ENCODE assay signal across 1 cellular context in the genomic region with DNA sequence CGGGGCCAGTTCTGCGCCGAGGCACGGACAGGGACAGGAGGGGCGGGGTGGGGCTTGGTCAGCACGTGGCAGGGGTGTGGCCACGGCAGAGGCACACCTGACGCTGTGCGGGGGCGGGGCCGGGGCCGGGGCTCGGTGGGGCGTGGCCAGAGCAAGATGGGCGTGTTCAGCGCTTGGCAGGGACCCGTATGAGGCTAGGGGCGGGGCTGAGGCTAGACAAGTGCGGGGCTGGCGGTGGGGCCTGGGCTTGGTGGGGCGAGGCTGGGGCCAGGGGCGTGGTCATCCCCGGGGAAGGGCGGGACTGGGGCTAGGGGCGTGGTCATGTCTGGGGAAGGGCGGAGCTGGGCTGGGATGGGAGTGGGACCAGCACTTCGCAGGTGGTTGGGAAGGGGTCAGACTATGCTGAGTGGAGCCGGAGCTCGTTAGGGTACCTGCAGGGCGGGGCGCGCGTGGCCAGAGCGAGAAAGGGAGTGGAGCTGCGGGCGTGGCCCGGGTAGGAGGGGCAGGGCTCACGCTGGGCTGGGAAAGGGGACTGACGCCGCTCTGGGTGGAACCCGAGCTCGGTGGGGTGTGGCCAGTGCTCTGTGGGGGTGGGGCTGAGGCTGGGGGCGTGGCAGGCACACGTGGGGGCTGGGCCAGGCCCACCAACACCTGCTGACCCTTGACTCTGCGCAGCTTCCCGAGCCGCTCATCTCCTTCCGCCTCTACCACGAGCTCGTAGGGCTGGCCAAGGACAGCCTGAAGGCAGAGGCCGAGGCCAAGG.
TF ChIP-seq lines count a peak whose summit lies in the region.

No MANE protein-coding gene starts in this region.

TF ChIP-seq in K562, 482 proteins besides CTCF, POLR2A, EP300 and RAD21 (continues in another document):
- TF ChIP-seq FOXK2 (conservative IDR thresholded peaks at IDR 0.05 in 1 of 2, IDR thresholded peaks at IDR 0.05 in 1 of 2; ENCODE audit: low read depth in 2 of 2): peak in 1 of 2 experiments; percentile 19; a peak in 1 of 4 replicates
- no peak for TF ChIP-seq XRCC3 (IDR thresholded peaks at IDR 0.05)
- no peak for TF ChIP-seq FUS (optimal IDR thresholded peaks at IDR 0.05; ENCODE audit: low read depth, low read length)
- TF ChIP-seq, protein P1, sequence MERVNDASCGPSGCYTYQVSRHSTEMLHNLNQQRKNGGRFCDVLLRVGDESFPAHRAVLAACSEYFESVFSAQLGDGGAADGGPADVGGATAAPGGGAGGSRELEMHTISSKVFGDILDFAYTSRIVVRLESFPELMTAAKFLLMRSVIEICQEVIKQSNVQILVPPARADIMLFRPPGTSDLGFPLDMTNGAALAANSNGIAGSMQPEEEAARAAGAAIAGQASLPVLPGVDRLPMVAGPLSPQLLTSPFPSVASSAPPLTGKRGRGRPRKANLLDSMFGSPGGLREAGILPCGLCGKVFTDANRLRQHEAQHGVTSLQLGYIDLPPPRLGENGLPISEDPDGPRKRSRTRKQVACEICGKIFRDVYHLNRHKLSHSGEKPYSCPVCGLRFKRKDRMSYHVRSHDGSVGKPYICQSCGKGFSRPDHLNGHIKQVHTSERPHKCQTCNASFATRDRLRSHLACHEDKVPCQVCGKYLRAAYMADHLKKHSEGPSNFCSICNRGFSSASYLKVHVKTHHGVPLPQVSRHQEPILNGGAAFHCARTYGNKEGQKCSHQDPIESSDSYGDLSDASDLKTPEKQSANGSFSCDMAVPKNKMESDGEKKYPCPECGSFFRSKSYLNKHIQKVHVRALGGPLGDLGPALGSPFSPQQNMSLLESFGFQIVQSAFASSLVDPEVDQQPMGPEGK (CRISPR knock-in tag; IDR thresholded peaks at IDR 0.05; ENCODE audit: borderline replicate concordance): no peak
- TF ChIP-seq ZBTB7A (IDR thresholded peaks at IDR 0.05; ENCODE audit: borderline replicate concordance, control insufficient read depth, low read depth, low read length): peak; percentile 53; the same call in 1 of the 2 replicates
- TF ChIP-seq, protein P2, sequence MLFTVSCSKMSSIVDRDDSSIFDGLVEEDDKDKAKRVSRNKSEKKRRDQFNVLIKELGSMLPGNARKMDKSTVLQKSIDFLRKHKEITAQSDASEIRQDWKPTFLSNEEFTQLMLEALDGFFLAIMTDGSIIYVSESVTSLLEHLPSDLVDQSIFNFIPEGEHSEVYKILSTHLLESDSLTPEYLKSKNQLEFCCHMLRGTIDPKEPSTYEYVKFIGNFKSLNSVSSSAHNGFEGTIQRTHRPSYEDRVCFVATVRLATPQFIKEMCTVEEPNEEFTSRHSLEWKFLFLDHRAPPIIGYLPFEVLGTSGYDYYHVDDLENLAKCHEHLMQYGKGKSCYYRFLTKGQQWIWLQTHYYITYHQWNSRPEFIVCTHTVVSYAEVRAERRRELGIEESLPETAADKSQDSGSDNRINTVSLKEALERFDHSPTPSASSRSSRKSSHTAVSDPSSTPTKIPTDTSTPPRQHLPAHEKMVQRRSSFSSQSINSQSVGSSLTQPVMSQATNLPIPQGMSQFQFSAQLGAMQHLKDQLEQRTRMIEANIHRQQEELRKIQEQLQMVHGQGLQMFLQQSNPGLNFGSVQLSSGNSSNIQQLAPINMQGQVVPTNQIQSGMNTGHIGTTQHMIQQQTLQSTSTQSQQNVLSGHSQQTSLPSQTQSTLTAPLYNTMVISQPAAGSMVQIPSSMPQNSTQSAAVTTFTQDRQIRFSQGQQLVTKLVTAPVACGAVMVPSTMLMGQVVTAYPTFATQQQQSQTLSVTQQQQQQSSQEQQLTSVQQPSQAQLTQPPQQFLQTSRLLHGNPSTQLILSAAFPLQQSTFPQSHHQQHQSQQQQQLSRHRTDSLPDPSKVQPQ (CRISPR knock-in tag; IDR thresholded peaks at IDR 0.05; ENCODE audit: borderline replicate concordance): no peak
- TF ChIP-seq, protein P3, sequence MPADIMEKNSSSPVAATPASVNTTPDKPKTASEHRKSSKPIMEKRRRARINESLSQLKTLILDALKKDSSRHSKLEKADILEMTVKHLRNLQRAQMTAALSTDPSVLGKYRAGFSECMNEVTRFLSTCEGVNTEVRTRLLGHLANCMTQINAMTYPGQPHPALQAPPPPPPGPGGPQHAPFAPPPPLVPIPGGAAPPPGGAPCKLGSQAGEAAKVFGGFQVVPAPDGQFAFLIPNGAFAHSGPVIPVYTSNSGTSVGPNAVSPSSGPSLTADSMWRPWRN (IDR thresholded peaks at IDR 0.05; ENCODE audit: low read depth): 0 out of 2 replicates have a peak, but pooled peaks have one; percentile 19
- TF ChIP-seq NRF1 (conservative IDR thresholded peaks at IDR 0.05 in 1 of 2, IDR thresholded peaks at IDR 0.05 in 1 of 2): peak; percentile 58 to 66
- TF ChIP-seq, protein P4, sequence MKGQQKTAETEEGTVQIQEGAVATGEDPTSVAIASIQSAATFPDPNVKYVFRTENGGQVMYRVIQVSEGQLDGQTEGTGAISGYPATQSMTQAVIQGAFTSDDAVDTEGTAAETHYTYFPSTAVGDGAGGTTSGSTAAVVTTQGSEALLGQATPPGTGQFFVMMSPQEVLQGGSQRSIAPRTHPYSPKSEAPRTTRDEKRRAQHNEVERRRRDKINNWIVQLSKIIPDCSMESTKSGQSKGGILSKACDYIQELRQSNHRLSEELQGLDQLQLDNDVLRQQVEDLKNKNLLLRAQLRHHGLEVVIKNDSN (CRISPR knock-in tag; IDR thresholded peaks at IDR 0.05): peak; percentile 80
- TF ChIP-seq, protein P5, sequence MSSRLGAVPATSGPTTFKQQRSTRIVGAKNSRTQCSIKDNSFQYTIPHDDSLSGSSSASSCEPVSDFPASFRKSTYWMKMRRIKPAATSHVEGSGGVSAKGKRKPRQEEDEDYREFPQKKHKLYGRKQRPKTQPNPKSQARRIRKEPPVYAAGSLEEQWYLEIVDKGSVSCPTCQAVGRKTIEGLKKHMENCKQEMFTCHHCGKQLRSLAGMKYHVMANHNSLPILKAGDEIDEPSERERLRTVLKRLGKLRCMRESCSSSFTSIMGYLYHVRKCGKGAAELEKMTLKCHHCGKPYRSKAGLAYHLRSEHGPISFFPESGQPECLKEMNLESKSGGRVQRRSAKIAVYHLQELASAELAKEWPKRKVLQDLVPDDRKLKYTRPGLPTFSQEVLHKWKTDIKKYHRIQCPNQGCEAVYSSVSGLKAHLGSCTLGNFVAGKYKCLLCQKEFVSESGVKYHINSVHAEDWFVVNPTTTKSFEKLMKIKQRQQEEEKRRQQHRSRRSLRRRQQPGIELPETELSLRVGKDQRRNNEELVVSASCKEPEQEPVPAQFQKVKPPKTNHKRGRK (tag; IDR thresholded peaks at IDR 0.05): no peak
- TF ChIP-seq FOXK1 (CRISPR knock-in tag; IDR thresholded peaks at IDR 0.05; ENCODE audit: borderline replicate concordance): no peak
- TF ChIP-seq, protein P6, sequence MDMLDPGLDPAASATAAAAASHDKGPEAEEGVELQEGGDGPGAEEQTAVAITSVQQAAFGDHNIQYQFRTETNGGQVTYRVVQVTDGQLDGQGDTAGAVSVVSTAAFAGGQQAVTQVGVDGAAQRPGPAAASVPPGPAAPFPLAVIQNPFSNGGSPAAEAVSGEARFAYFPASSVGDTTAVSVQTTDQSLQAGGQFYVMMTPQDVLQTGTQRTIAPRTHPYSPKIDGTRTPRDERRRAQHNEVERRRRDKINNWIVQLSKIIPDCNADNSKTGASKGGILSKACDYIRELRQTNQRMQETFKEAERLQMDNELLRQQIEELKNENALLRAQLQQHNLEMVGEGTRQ (CRISPR knock-in tag; IDR thresholded peaks at IDR 0.05): peak; percentile 71
- TF ChIP-seq GATA2 (CRISPR knock-in tag; IDR thresholded peaks at IDR 0.05): no peak
- no peak for TF ChIP-seq TOE1 (IDR thresholded peaks at IDR 0.05; ENCODE audit: borderline replicate concordance)
- 0 out of 2 replicates have a peak, but pooled peaks have one; percentile 33 for TF ChIP-seq TOE1 (CRISPR knock-in tag; IDR thresholded peaks at IDR 0.05; ENCODE audit: borderline replicate concordance, low read depth)
- TF ChIP-seq KLF13 (tag; IDR thresholded peaks at IDR 0.05; ENCODE audit: borderline replicate concordance, low read depth): peak; percentile 73
- TF ChIP-seq HDAC1 (IDR thresholded peaks at IDR 0.05): peak in 1 of 2 experiments; percentile 92; a peak in 2 of 4 replicates
- TF ChIP-seq, protein P7, sequence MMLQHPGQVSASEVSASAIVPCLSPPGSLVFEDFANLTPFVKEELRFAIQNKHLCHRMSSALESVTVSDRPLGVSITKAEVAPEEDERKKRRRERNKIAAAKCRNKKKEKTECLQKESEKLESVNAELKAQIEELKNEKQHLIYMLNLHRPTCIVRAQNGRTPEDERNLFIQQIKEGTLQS (IDR thresholded peaks at IDR 0.05): no peak
- TF ChIP-seq, protein P7 (CRISPR knock-in tag; conservative IDR thresholded peaks at IDR 0.05): no peak
- TF ChIP-seq, protein P8, sequence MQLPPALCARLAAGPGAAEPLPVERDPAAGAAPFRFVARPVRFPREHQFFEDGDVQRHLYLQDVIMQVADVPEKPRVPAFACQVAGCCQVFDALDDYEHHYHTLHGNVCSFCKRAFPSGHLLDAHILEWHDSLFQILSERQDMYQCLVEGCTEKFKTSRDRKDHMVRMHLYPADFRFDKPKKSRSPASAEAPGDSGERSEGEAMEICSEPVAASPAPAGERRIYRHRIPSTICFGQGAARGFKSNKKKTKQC (CRISPR knock-in tag; IDR thresholded peaks at IDR 0.05): peak; percentile 87
- TF ChIP-seq HDAC2 (IDR thresholded peaks at IDR 0.05): 0 out of 2 replicates have a peak, but pooled peaks have one; percentile 27
- TF ChIP-seq, protein P9, sequence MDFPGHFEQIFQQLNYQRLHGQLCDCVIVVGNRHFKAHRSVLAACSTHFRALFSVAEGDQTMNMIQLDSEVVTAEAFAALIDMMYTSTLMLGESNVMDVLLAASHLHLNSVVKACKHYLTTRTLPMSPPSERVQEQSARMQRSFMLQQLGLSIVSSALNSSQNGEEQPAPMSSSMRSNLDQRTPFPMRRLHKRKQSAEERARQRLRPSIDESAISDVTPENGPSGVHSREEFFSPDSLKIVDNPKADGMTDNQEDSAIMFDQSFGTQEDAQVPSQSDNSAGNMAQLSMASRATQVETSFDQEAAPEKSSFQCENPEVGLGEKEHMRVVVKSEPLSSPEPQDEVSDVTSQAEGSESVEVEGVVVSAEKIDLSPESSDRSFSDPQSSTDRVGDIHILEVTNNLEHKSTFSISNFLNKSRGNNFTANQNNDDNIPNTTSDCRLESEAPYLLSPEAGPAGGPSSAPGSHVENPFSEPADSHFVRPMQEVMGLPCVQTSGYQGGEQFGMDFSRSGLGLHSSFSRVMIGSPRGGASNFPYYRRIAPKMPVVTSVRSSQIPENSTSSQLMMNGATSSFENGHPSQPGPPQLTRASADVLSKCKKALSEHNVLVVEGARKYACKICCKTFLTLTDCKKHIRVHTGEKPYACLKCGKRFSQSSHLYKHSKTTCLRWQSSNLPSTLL (IDR thresholded peaks at IDR 0.05): no peak
- no peak for TF ChIP-seq SRSF3 (IDR thresholded peaks at IDR 0.05; ENCODE audit: insufficient read depth, low read length)
- no peak for TF ChIP-seq ATF1 (CRISPR knock-in tag; IDR thresholded peaks at IDR 0.05)
- peak; percentile 40; the same call in 1 of the 2 replicates for TF ChIP-seq ATF1 (tag; IDR thresholded peaks at IDR 0.05)
- TF ChIP-seq, protein P10, sequence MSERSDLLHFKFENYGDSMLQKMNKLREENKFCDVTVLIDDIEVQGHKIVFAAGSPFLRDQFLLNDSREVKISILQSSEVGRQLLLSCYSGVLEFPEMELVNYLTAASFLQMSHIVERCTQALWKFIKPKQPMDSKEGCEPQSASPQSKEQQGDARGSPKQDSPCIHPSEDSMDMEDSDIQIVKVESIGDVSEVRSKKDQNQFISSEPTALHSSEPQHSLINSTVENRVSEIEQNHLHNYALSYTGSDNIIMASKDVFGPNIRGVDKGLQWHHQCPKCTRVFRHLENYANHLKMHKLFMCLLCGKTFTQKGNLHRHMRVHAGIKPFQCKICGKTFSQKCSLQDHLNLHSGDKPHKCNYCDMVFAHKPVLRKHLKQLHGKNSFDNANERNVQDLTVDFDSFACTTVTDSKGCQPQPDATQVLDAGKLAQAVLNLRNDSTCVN (CRISPR knock-in tag; IDR thresholded peaks at IDR 0.05): no peak
- no peak for TF ChIP-seq ZNF224 (CRISPR knock-in tag; IDR thresholded peaks at IDR 0.05)
- TF ChIP-seq, protein P11, sequence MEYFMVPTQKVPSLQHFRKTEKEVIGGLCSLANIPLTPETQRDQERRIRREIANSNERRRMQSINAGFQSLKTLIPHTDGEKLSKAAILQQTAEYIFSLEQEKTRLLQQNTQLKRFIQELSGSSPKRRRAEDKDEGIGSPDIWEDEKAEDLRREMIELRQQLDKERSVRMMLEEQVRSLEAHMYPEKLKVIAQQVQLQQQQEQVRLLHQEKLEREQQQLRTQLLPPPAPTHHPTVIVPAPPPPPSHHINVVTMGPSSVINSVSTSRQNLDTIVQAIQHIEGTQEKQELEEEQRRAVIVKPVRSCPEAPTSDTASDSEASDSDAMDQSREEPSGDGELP (CRISPR knock-in tag; IDR thresholded peaks at IDR 0.05; ENCODE audit: borderline replicate concordance): peak; percentile 69; the same call in 1 of the 2 replicates
- TF ChIP-seq, protein P12, sequence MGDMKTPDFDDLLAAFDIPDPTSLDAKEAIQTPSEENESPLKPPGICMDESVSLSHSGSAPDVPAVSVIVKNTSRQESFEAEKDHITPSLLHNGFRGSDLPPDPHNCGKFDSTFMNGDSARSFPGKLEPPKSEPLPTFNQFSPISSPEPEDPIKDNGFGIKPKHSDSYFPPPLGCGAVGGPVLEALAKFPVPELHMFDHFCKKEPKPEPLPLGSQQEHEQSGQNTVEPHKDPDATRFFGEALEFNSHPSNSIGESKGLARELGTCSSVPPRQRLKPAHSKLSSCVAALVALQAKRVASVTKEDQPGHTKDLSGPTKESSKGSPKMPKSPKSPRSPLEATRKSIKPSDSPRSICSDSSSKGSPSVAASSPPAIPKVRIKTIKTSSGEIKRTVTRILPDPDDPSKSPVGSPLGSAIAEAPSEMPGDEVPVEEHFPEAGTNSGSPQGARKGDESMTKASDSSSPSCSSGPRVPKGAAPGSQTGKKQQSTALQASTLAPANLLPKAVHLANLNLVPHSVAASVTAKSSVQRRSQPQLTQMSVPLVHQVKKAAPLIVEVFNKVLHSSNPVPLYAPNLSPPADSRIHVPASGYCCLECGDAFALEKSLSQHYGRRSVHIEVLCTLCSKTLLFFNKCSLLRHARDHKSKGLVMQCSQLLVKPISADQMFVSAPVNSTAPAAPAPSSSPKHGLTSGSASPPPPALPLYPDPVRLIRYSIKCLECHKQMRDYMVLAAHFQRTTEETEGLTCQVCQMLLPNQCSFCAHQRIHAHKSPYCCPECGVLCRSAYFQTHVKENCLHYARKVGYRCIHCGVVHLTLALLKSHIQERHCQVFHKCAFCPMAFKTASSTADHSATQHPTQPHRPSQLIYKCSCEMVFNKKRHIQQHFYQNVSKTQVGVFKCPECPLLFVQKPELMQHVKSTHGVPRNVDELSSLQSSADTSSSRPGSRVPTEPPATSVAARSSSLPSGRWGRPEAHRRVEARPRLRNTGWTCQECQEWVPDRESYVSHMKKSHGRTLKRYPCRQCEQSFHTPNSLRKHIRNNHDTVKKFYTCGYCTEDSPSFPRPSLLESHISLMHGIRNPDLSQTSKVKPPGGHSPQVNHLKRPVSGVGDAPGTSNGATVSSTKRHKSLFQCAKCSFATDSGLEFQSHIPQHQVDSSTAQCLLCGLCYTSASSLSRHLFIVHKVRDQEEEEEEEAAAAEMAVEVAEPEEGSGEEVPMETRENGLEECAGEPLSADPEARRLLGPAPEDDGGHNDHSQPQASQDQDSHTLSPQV (IDR thresholded peaks at IDR 0.05): no peak
